ENCODE assay signal across 11 cellular contexts in the genomic region with DNA sequence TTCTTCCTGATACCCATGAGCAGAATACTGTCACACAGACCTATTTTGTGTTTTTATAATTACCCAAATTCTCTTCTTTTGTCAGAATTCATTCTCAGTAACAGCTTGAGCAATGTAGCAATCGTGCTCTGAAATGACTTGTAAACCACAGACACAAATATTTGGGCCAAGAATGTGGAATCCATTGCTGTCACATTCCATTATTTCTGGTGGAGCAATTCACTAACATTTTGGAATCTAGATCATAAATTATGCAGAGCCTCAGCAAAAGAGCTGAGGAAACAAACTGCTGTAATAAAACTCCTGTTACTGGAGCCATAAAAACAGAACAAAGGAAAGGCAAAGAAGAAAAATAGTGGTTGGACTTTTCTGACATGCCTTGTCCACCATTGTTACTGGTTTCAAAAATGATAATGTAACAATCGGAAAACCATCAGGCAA.
DNase-seq lines count a peak whose midpoint lies in the region; ATAC-seq, FAIRE-seq and TF ChIP-seq lines count a peak whose summit lies in the region.
"Had no signal": no experiment of that assay in that cellular context is flagged by ENCODE, and none has a peak within 500 bp of the region (broad histone marks: within the 10 kb centered on the region; RNA-seq: fewer than 3 reads in every experiment).

No MANE protein-coding gene starts in this region.

- TF ChIP-seq POLR2A in suprapubic skin (IDR thresholded peaks at IDR 0.05), result no peak

- in situ Hi-C loops in brain microvascular endothelial cell (cut with HindIII; ENCODE audit: low pct_ligation_motif_present, low sequenced_read_pairs), result no loop called here

- H3K4me1 ChIP-seq in right cardiac atrium (ENCODE audit: control insufficient read depth, insufficient read depth, low read length) (peaks cover 2% of the 10 kb centered on the region), suprapubic skin (peaks cover 24% of the 10 kb centered on the region)

- intact Hi-C loops in right cardiac atrium (cut with DNase I), result no loop called here

- H3K4me3 ChIP-seq in brain microvascular endothelial cell (ENCODE audit: low read depth, low read length), result no peak overlapping the region
- no peak overlapping the region for H3K4me3 ChIP-seq in right cardiac atrium (ENCODE audit: low read length)
- no peak overlapping the region for H3K4me3 ChIP-seq in suprapubic skin

- no peaks in the 10 kb centered on the region for H3K9me3 ChIP-seq in right cardiac atrium (ENCODE audit: control insufficient read depth, low read length)
- H3K9me3 ChIP-seq in suprapubic skin, result peaks cover 3% of the 10 kb centered on the region

- peaks cover 3% of the 10 kb centered on the region for H3K27me3 Mint-ChIP-seq in activated CD4-positive, alpha-beta T cell treated with anti-CD3 and anti-CD28 coated beads, Interleukin-2, amount 10 ng/mL, durations not matched to agents 7 days and 5 days

- no peak overlapping the region for H3K4me3 Mint-ChIP-seq in activated CD4-positive, alpha-beta T cell treated with anti-CD3 and anti-CD28 coated beads, Interleukin-2, amount 10 ng/mL, durations not matched to agents 7 days and 5 days
- H3K4me3 Mint-ChIP-seq: dendritic cell treated with granulocyte-macrophage colony-stimulating factor and Interleukin-4, amounts not matched to agents 40 ng/mL and 50 ng/mL, for 4 days had no signal

- no peaks in the 10 kb centered on the region for H3K27me3 ChIP-seq in brain microvascular endothelial cell (replicated peaks)
- no peaks in the 10 kb centered on the region for H3K27me3 ChIP-seq in right cardiac atrium (ENCODE audit: control insufficient read depth, insufficient read depth)
- no peaks in the 10 kb centered on the region for H3K27me3 ChIP-seq in suprapubic skin

- WGBS in right cardiac atrium, result 60% methylated on average over 2 of the region's 2 CpGs
- 60% methylated on average over 2 of the region's 2 CpGs for WGBS in suprapubic skin

- peak; percentile 55 to 71 for ATAC-seq in right cardiac atrium
- ATAC-seq in activated naive CD4-positive, alpha-beta T cell treated with anti-CD3 and anti-CD28 coated beads, Interleukin-2, amount 50 U/mL, for 72 hours, result no peak

- TF ChIP-seq EP300 in suprapubic skin (IDR thresholded peaks at IDR 0.05), result no peak

- no peaks in the 10 kb centered on the region for H3K9me3 Mint-ChIP-seq in activated CD4-positive, alpha-beta T cell treated with anti-CD3 and anti-CD28 coated beads, Interleukin-2, amount 10 ng/mL, durations not matched to agents 7 days and 5 days
- no peaks in the 10 kb centered on the region for H3K9me3 Mint-ChIP-seq in activated naive CD4-positive, alpha-beta T cell treated with anti-CD3 and anti-CD28 coated beads, Interleukin-2, amount 50 U/mL, for 72 hours
- H3K9me3 Mint-ChIP-seq: dendritic cell treated with granulocyte-macrophage colony-stimulating factor and Interleukin-4, amounts not matched to agents 40 ng/mL and 50 ng/mL, for 4 days had no signal

- DNase-seq in HS-27A (ENCODE audit: low read depth), result peak; percentile 75
- peak; percentile 71 for DNase-seq in brain microvascular endothelial cell
- DNase-seq in right cardiac atrium, result no peak
- DNase-seq in suprapubic skin (ENCODE audit: low spot score in 2 of 2), result no peak
- no peak for DNase-seq in activated CD4-positive, alpha-beta T cell treated with anti-CD3 and anti-CD28 coated beads, Interleukin-2, amount 10 ng/mL, durations not matched to agents 7 days and 5 days
- DNase-seq in activated naive CD4-positive, alpha-beta T cell treated with anti-CD3 and anti-CD28 coated beads, Interleukin-2, amount 50 U/mL, for 72 hours (ENCODE audit: low spot score in 2 of 2), result no peak
- no peak for DNase-seq in GM19239 (ENCODE audit: insufficient read length, low spot score)
- DNase-seq: activated CD4-positive, alpha-beta T cell treated with anti-CD3 and anti-CD28 coated beads, Interleukin-2, amount 50 U/mL, for 1 hour; GOT3; NK-92 treated with Interleukin-12 subunit alpha and Interleukin-12 subunit beta, amount 100 ng/mL, for 24 hours had no signal

- TF ChIP-seq CTCF in brain microvascular endothelial cell (IDR thresholded peaks at IDR 0.05; ENCODE audit: low read depth, low read length, missing control alignments) (no peak), suprapubic skin (IDR thresholded peaks at IDR 0.05) (no peak)

- no peak for FAIRE-seq in GM19239 (lab: Jason Lieb, UNC)

- H3K36me3 Mint-ChIP-seq in activated CD4-positive, alpha-beta T cell treated with anti-CD3 and anti-CD28 coated beads, Interleukin-2, amount 10 ng/mL, durations not matched to agents 7 days and 5 days (ENCODE audit: low read depth), result no peaks in the 10 kb centered on the region
- H3K36me3 Mint-ChIP-seq in activated naive CD4-positive, alpha-beta T cell treated with anti-CD3 and anti-CD28 coated beads, Interleukin-2, amount 50 U/mL, for 72 hours, result no peaks in the 10 kb centered on the region

- CTCF ChIA-PET in activated CD4-positive, alpha-beta T cell treated with anti-CD3 and anti-CD28 coated beads, Interleukin-2, amount 10 ng/mL, durations not matched to agents 7 days and 5 days (lab: Charles Lee), result no interaction called here

- POLR2A ChIA-PET in activated CD4-positive, alpha-beta T cell treated with anti-CD3 and anti-CD28 coated beads, Interleukin-2, amount 10 ng/mL, durations not matched to agents 7 days and 5 days (lab: Charles Lee), result no interaction called here

- peak overlapping the region; percentile 74 for H3K27ac ChIP-seq in brain microvascular endothelial cell
- no peak overlapping the region for H3K27ac ChIP-seq in right cardiac atrium (ENCODE audit: low read length)
- peak overlapping the region; percentile 57 for H3K27ac ChIP-seq in suprapubic skin

- H3K27ac Mint-ChIP-seq in activated CD4-positive, alpha-beta T cell treated with anti-CD3 and anti-CD28 coated beads, Interleukin-2, amount 10 ng/mL, durations not matched to agents 7 days and 5 days, result no peak overlapping the region
- no peak overlapping the region for H3K27ac Mint-ChIP-seq in activated naive CD4-positive, alpha-beta T cell treated with anti-CD3 and anti-CD28 coated beads, Interleukin-2, amount 50 U/mL, for 72 hours
- H3K27ac Mint-ChIP-seq: dendritic cell treated with granulocyte-macrophage colony-stimulating factor and Interleukin-4, amounts not matched to agents 40 ng/mL and 50 ng/mL, for 4 days had no signal

- H3K36me3 ChIP-seq in brain microvascular endothelial cell (replicated peaks) (no peaks in the 10 kb centered on the region), suprapubic skin (no peaks in the 10 kb centered on the region)

- H3K4me1 Mint-ChIP-seq in activated CD4-positive, alpha-beta T cell treated with anti-CD3 and anti-CD28 coated beads, Interleukin-2, amount 10 ng/mL, durations not matched to agents 7 days and 5 days, result peaks cover 2% of the 10 kb centered on the region

Comparison
In these comparisons a context has a peak if more than half of its experiments do, and no peak if none do; other contexts are left out.
1. DNase-seq: peak in HS-27A (single experiment) and brain microvascular endothelial cell (single experiment); none in right cardiac atrium (0 of 3), suprapubic skin (0 of 2), activated CD4-positive, alpha-beta T cell treated with anti-CD3 and anti-CD28 coated beads, Interleukin-2, amount 10 ng/mL, durations not matched to agents 7 days and 5 days (single experiment), activated naive CD4-positive, alpha-beta T cell treated with anti-CD3 and anti-CD28 coated beads, Interleukin-2, amount 50 U/mL, for 72 hours (0 of 2) and GM19239 (single experiment).
2. ATAC-seq: peak in right cardiac atrium (2 of 2); none in activated naive CD4-positive, alpha-beta T cell treated with anti-CD3 and anti-CD28 coated beads, Interleukin-2, amount 50 U/mL, for 72 hours (0 of 2).